In the genomic region with DNA sequence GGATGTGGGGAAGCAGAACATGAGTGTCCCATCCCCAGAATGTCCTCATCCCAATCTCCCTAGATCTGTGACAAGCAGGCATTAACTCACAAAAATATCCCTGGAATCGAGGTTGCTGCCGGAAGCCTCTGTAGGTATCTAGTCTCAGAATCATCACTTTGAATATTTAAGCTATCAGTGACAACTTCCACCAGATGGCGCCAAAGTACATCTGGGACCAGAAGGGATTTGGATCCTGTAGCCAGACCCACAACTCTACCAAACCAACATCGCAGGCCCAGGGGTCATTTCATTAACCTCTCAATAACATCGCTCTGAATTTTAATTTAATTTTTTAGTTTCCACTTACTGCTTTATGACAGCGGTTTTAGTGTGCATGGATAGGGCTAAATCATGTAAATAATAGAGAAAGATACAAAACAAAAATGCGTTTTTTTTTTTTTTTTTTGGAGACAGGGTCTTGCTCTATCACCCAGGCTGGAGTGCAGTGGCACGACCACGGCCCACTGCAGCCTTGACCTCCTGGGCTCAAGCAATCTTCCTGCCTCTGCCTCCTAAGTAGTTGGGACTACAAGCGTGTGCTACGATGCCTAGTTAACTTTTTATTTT, we compare ENCODE assay signal across 9 cellular contexts. TPM values are rescaled to one million over a fixed set of nuclear protein-coding genes. Genes with fewer than 3 reads are reported as not detected.
DNase-seq lines count a peak whose midpoint lies in the region; ATAC-seq, FAIRE-seq and TF ChIP-seq lines count a peak whose summit lies in the region.
"Had no signal": no experiment of that assay in that cellular context is flagged by ENCODE, and none has a peak within 500 bp of the region (broad histone marks: within the 10 kb centered on the region; RNA-seq: fewer than 3 reads in every experiment).

No MANE protein-coding gene starts in this region.

- WGBS in HepG2 (ENCODE audit: low lambda C conversion rate) = 22% methylated on average over 10 of the region's 11 CpGs

- H2AFZ ChIP-seq in HepG2 (ENCODE audit: low read length) = no peak overlapping the region

- DNase-seq in ELR (ENCODE audit: low read depth) = peak; percentile 87
- DNase-seq in NCI-H526 treated with DMSO at 0.1 percent for 48 hours (lab: John Stamatoyannopoulos, UW) = peak; percentile 75
- DNase-seq in activated CD4-positive, alpha-beta T cell treated with anti-CD3 and anti-CD28 coated beads for 48 hours = peak; percentile 85
- DNase-seq in choroid plexus epithelial cell (ENCODE audit: low read depth) = peak; percentile 89
- peak; percentile 79 for DNase-seq in HepG2 (ENCODE audit: low spot score)
- peak; percentile 62 to 81 (median 65) for DNase-seq in stimulated activated CD4-positive, alpha-beta T cell treated with anti-CD3 and anti-CD28 coated beads, TNF-alpha, amount 100 ng/mL, for 24 hours (ENCODE audit: low read depth in 3 of 3)
- DNase-seq in cortex of kidney (lab: John Stamatoyannopoulos, UW) = no peak

- no peak for TF ChIP-seq RAD21 in HepG2 (CRISPR knock-in tag; IDR thresholded peaks at IDR 0.05)

- no peaks in the 10 kb centered on the region for H3K79me2 ChIP-seq in HepG2 (ENCODE audit: insufficient read depth, low read length)

- H3K27me3 ChIP-seq in HepG2 (ENCODE audit: control insufficient read depth in 1 of 2, insufficient read depth in 2 of 2, low read length in 2 of 2) = no peaks in the 10 kb centered on the region

- POLR2A ChIA-PET in HepG2 (lab: Yijun Ruan, JAX) = no interaction called here

- CTCF ChIA-PET in HepG2 (lab: Yijun Ruan, JAX; ENCODE audit: low intra/inter-chr PET ratio, low total read pairs) = interaction anchor here (1.3 to 2.8 kb wide), 3 partner anchors 16 to 444 kb away, joined by 4 to 17 read pairs (median 7); no protein-coding TSS in a partner anchor

- in situ Hi-C loops in HepG2 (cut with HindIII; ENCODE audit: extremely low pct_ligation_motif_present, low pct_unique_long_range_greater_than_20kb) = loop anchor here (10.0 kb wide), 1 partner anchor 440 kb away; no protein-coding TSS in a partner anchor

- H3K4me3 ChIP-seq in choroid plexus epithelial cell (ENCODE audit: low read depth, low read length) (no peak overlapping the region), HepG2 (replicated peaks in 1 of 3; ENCODE audit: insufficient read depth in 1 of 3, low read depth in 2 of 3, low read length in 3 of 3) (0 out of 6 replicates have a peak overlapping the region, but pooled peaks of 1 of the 3 experiments have one; percentile 14)

- intact Hi-C loops in HepG2 (cut with micrococcal nuclease; ENCODE audit: unreplicated experiment) = no loop called here

- no peak for TF ChIP-seq POLR2A in HepG2 (IDR thresholded peaks at IDR 0.05; ENCODE audit: insufficient read depth in 1 of 2, low read depth in 2 of 2, low read length in 2 of 2)

- H3K9ac ChIP-seq in HepG2 (ENCODE audit: insufficient read depth, low read depth, low read length) = no peak overlapping the region

- BruUV-seq in HepG2 (replicated peaks; lab: Mats Ljungman, UMichigan) = no TSS peak

- TF ChIP-seq CTCF in choroid plexus epithelial cell (conservative IDR thresholded peaks at IDR 0.05; ENCODE audit: low read depth, low read length) (peak; percentile 83), HepG2 (CRISPR knock-in tag; IDR thresholded peaks at IDR 0.05) (peak; percentile 84)

- peak; percentile 79 for FAIRE-seq in HepG2 (lab: Jason Lieb, UNC)

- ATAC-seq in HG03439 (IDR thresholded peaks at IDR 0.05; ENCODE audit: unreplicated experiment) = peak; percentile 46
- ATAC-seq in HepG2 = peak; percentile 36; the same call in 2 of the 3 replicates

- H3K9me3 ChIP-seq in HepG2 (ENCODE audit: low read length) = no peaks in the 10 kb centered on the region

- H3K4me2 ChIP-seq in HepG2 (ENCODE audit: low read depth, low read length) = peak overlapping the region; percentile 71

- no peaks in the 10 kb centered on the region for H3K36me3 ChIP-seq in HepG2 (replicated peaks in 1 of 2; ENCODE audit: control insufficient read depth in 1 of 2, insufficient read depth in 2 of 2, low read length in 2 of 2)

- TF ChIP-seq EP300 in HepG2 (IDR thresholded peaks at IDR 0.05; ENCODE audit: low read depth in 2 of 2, low read length in 2 of 2) (no peak), HepG2 (CRISPR knock-in tag; IDR thresholded peaks at IDR 0.05; ENCODE audit: borderline replicate concordance) (no peak)

- no peaks in the 10 kb centered on the region for H4K20me1 ChIP-seq in HepG2 (ENCODE audit: insufficient read depth, low read length)

- peaks cover 19% of the 10 kb centered on the region for H3K4me1 ChIP-seq in HepG2 (ENCODE audit: insufficient read depth, low read length)

- H3K27ac ChIP-seq in HepG2 (ENCODE audit: extremely low read length, insufficient read depth, low read length) = no peak overlapping the region

TF ChIP-seq in HepG2, 621 proteins besides CTCF, POLR2A, EP300 and RAD21 (continues in another document):
- no peak for TF ChIP-seq ZNF260 (CRISPR knock-in tag; IDR thresholded peaks at IDR 0.05; ENCODE audit: borderline replicate concordance, low read depth)

RNA-seq across cellular contexts. Expression of a gene that starts 1.1 kb away (rescaled TPM):
- total RNA-seq in HepG2 (2016; rRNA removed; fragmentation: Illumina TruSeq; extraction: Trizol) = 32.7 and 68.7 TPM in 2 replicates
- 8.6 and 10.8 TPM in 2 replicates for total RNA-seq in HepG2 (2016; cell fraction: cytosol; rRNA removed; fragmentation: Illumina TruSeq; extraction: Trizol; ENCODE audit: low read depth)
- 30.5 and 64.4 TPM in 2 replicates for total RNA-seq in HepG2 (2016; cell fraction: insoluble cytoplasmic fraction; rRNA removed; fragmentation: Illumina TruSeq; extraction: Trizol)
- 16.9 and 17.7 TPM in 2 replicates for total RNA-seq in HepG2 (2016; cell fraction: membrane; rRNA removed; fragmentation: Illumina TruSeq; extraction: Trizol)
- 60.9 and 75.9 TPM in 2 replicates for total RNA-seq in HepG2 (2016; cell fraction: nucleus; rRNA removed; fragmentation: Illumina TruSeq; extraction: Trizol)
- 55.0 and 61.5 TPM in 2 replicates for polyA plus RNA-seq in HepG2 (2011; rRNA removed)
- 53.3 and 56.3 TPM in 2 replicates for polyA plus RNA-seq in HepG2 (2011; cell fraction: cytosol; rRNA removed)
- polyA plus RNA-seq in HepG2 (2011; cell fraction: nucleus; rRNA removed) = 20.6 and 24.5 TPM in 2 replicates
- 37.3 and 38.6 TPM in 2 replicates for polyA plus RNA-seq in HepG2 (2012)
- polyA plus RNA-seq in HepG2 (2016; cell fraction: cytosol; fragmentation: Illumina TruSeq; extraction: Trizol; ENCODE audit: low read depth) = 3.9 and 4.0 TPM in 2 replicates
- 24.3 and 25.4 TPM in 2 replicates for polyA plus RNA-seq in HepG2 (2016; cell fraction: insoluble cytoplasmic fraction; fragmentation: Illumina TruSeq; extraction: Trizol; ENCODE audit: low read depth)
- 8.2 and 8.3 TPM in 2 replicates for polyA plus RNA-seq in HepG2 (2016; cell fraction: membrane; fragmentation: Illumina TruSeq; extraction: Trizol; ENCODE audit: low read depth)
- 51.5 and 55.1 TPM in 2 replicates for polyA plus RNA-seq in HepG2 (2016; cell fraction: nucleus; fragmentation: Illumina TruSeq; extraction: Trizol; ENCODE audit: insufficient read depth, low read depth)
- 78.0 and 127 TPM in 2 replicates for polyA minus RNA-seq in HepG2 (2011; rRNA and poly(A)+ RNA removed; ENCODE audit: low replicate concordance)
- polyA minus RNA-seq in HepG2 (2011; cell fraction: cytosol; rRNA and poly(A)+ RNA removed) = 45.5 and 50.2 TPM in 2 replicates
- 51.2 and 60.8 TPM in 2 replicates for polyA minus RNA-seq in HepG2 (2011; cell fraction: nucleus; rRNA and poly(A)+ RNA removed)

RNA-seq across cellular contexts. Expression of a gene that starts 28.3 kb away (rescaled TPM):
- 0.29 and 0.55 TPM in 2 replicates for total RNA-seq in HepG2 (2016; rRNA removed; fragmentation: Illumina TruSeq; extraction: Trizol)
- 0.10 TPM in 1 of 2 replicates, not detected in the other for total RNA-seq in HepG2 (2016; cell fraction: cytosol; rRNA removed; fragmentation: Illumina TruSeq; extraction: Trizol; ENCODE audit: low read depth)
- 0.67 TPM in 1 of 2 replicates, not detected in the other for total RNA-seq in HepG2 (2016; cell fraction: insoluble cytoplasmic fraction; rRNA removed; fragmentation: Illumina TruSeq; extraction: Trizol)
- total RNA-seq in HepG2 (2016; cell fraction: membrane; rRNA removed; fragmentation: Illumina TruSeq; extraction: Trizol) = not detected in 2 replicates
- 0.81 and 1.4 TPM in 2 replicates for total RNA-seq in HepG2 (2016; cell fraction: nucleus; rRNA removed; fragmentation: Illumina TruSeq; extraction: Trizol)
- 0.39 and 0.59 TPM in 2 replicates for polyA plus RNA-seq in HepG2 (2011; rRNA removed)
- polyA plus RNA-seq in HepG2 (2011; cell fraction: cytosol; rRNA removed) = 0.03 and 0.08 TPM in 2 replicates
- 3.1 and 3.4 TPM in 2 replicates for polyA plus RNA-seq in HepG2 (2011; cell fraction: nucleus; rRNA removed)
- 0.24 and 0.48 TPM in 2 replicates for polyA plus RNA-seq in HepG2 (2012)
- polyA plus RNA-seq in HepG2 (2016; cell fraction: cytosol; fragmentation: Illumina TruSeq; extraction: Trizol; ENCODE audit: low read depth) = not detected in 2 replicates
- not detected in 2 replicates for polyA plus RNA-seq in HepG2 (2016; cell fraction: insoluble cytoplasmic fraction; fragmentation: Illumina TruSeq; extraction: Trizol; ENCODE audit: low read depth)
- polyA plus RNA-seq in HepG2 (2016; cell fraction: membrane; fragmentation: Illumina TruSeq; extraction: Trizol; ENCODE audit: low read depth) = not detected in 2 replicates
- polyA plus RNA-seq in HepG2 (2016; cell fraction: nucleus; fragmentation: Illumina TruSeq; extraction: Trizol; ENCODE audit: insufficient read depth, low read depth) = 1.4 and 2.4 TPM in 2 replicates
- 0.10 and 7.7 TPM in 2 replicates for polyA minus RNA-seq in HepG2 (2011; rRNA and poly(A)+ RNA removed; ENCODE audit: low replicate concordance)
- polyA minus RNA-seq in HepG2 (2011; cell fraction: cytosol; rRNA and poly(A)+ RNA removed) = not detected in 2 replicates
- polyA minus RNA-seq in HepG2 (2011; cell fraction: nucleus; rRNA and poly(A)+ RNA removed) = 0.90 and 1.7 TPM in 2 replicates

RNA-seq across cellular contexts. Expression of a gene that starts 46.6 kb away (rescaled TPM):
- not detected in 2 replicates for total RNA-seq in HepG2 (2016; rRNA removed; fragmentation: Illumina TruSeq; extraction: Trizol)
- not detected in 2 replicates for total RNA-seq in HepG2 (2016; cell fraction: cytosol; rRNA removed; fragmentation: Illumina TruSeq; extraction: Trizol; ENCODE audit: low read depth)
- not detected in 2 replicates for total RNA-seq in HepG2 (2016; cell fraction: insoluble cytoplasmic fraction; rRNA removed; fragmentation: Illumina TruSeq; extraction: Trizol)
- not detected in 2 replicates for total RNA-seq in HepG2 (2016; cell fraction: membrane; rRNA removed; fragmentation: Illumina TruSeq; extraction: Trizol)
- not detected in 2 replicates for total RNA-seq in HepG2 (2016; cell fraction: nucleus; rRNA removed; fragmentation: Illumina TruSeq; extraction: Trizol)
- polyA plus RNA-seq in HepG2 (2011; rRNA removed) = not detected in 2 replicates
- polyA plus RNA-seq in HepG2 (2011; cell fraction: cytosol; rRNA removed) = not detected in 2 replicates
- polyA plus RNA-seq in HepG2 (2011; cell fraction: nucleus; rRNA removed) = not detected in 2 replicates
- polyA plus RNA-seq in HepG2 (2012) = not detected in 2 replicates
- not detected in 2 replicates for polyA plus RNA-seq in HepG2 (2016; cell fraction: cytosol; fragmentation: Illumina TruSeq; extraction: Trizol; ENCODE audit: low read depth)
- polyA plus RNA-seq in HepG2 (2016; cell fraction: insoluble cytoplasmic fraction; fragmentation: Illumina TruSeq; extraction: Trizol; ENCODE audit: low read depth) = not detected in 2 replicates
- not detected in 2 replicates for polyA plus RNA-seq in HepG2 (2016; cell fraction: membrane; fragmentation: Illumina TruSeq; extraction: Trizol; ENCODE audit: low read depth)
- not detected in 2 replicates for polyA plus RNA-seq in HepG2 (2016; cell fraction: nucleus; fragmentation: Illumina TruSeq; extraction: Trizol; ENCODE audit: insufficient read depth, low read depth)
- not detected in 2 replicates for polyA minus RNA-seq in HepG2 (2011; rRNA and poly(A)+ RNA removed; ENCODE audit: low replicate concordance)
- not detected in 2 replicates for polyA minus RNA-seq in HepG2 (2011; cell fraction: cytosol; rRNA and poly(A)+ RNA removed)
- polyA minus RNA-seq in HepG2 (2011; cell fraction: nucleus; rRNA and poly(A)+ RNA removed) = not detected in 2 replicates
- total RNA-seq: glomerular endothelial cell had no signal
